1 cellular context compared by ENCODE assay signal in genomic region chr4:86957214-86957613, GRCh38.
TF ChIP-seq lines count a peak whose summit lies in the region.

No MANE protein-coding gene starts in this region.

TF ChIP-seq in HepG2, 621 proteins besides CTCF, POLR2A, EP300 and RAD21 (continued from another document):
- TF ChIP-seq ARID5B (CRISPR knock-in tag; IDR thresholded peaks at IDR 0.05), result no peak
- no peak for TF ChIP-seq ZNF251 (CRISPR knock-in tag; IDR thresholded peaks at IDR 0.05)
- no peak for TF ChIP-seq MTA3 (CRISPR knock-in tag; IDR thresholded peaks at IDR 0.05)
- no peak for TF ChIP-seq FLYWCH1 (CRISPR knock-in tag; IDR thresholded peaks at IDR 0.05)
- TF ChIP-seq POLR2AphosphoS5 (IDR thresholded peaks at IDR 0.05; ENCODE audit: low read depth, low read length), result no peak
- no peak for TF ChIP-seq ZSCAN22 (CRISPR knock-in tag; IDR thresholded peaks at IDR 0.05)
- TF ChIP-seq JUNB (CRISPR knock-in tag; IDR thresholded peaks at IDR 0.05; ENCODE audit: borderline replicate concordance), result no peak
- no peak for TF ChIP-seq MZF1 (CRISPR knock-in tag; IDR thresholded peaks at IDR 0.05; ENCODE audit: borderline replicate concordance)
- TF ChIP-seq SNAPC2 (CRISPR knock-in tag; IDR thresholded peaks at IDR 0.05), result no peak
- no peak for TF ChIP-seq RXRA (CRISPR knock-in tag; IDR thresholded peaks at IDR 0.05)
- TF ChIP-seq IRX3 (CRISPR knock-in tag; IDR thresholded peaks at IDR 0.05; ENCODE audit: borderline replicate concordance, low read depth), result no peak
- TF ChIP-seq ZFP36L1 (CRISPR knock-in tag; IDR thresholded peaks at IDR 0.05), result no peak
- TF ChIP-seq ZNF207 (IDR thresholded peaks at IDR 0.05; ENCODE audit: borderline replicate concordance), result no peak
- no peak for TF ChIP-seq ZNF143 (CRISPR knock-in tag; IDR thresholded peaks at IDR 0.05)
TF ChIP-seq in HepG2: peak in this region for 0.
